ENCODE assay signal across 10 cellular contexts in genomic region chr4:140078366-140078765, GRCh38.
DNase-seq lines count a peak whose midpoint lies in the region; ATAC-seq, FAIRE-seq and TF ChIP-seq lines count a peak whose summit lies in the region.
"Had no signal": no experiment of that assay in that cellular context is flagged by ENCODE, and none has a peak within 500 bp of the region (broad histone marks: within the 10 kb centered on the region; RNA-seq: fewer than 3 reads in every experiment).

No MANE protein-coding gene starts in this region.

- H3K9me3 ChIP-seq in right cardiac atrium (ENCODE audit: control insufficient read depth, low read length), result no peaks in the 10 kb centered on the region
- H3K9me3 ChIP-seq in gastrocnemius medialis, result no peaks in the 10 kb centered on the region
- H3K9me3 ChIP-seq: sigmoid colon had no signal

- H3K4me3 ChIP-seq in right cardiac atrium (ENCODE audit: low read length) (no peak overlapping the region), gastrocnemius medialis (peak overlapping the region in 1 of 4 donors; percentile 33)
- H3K4me3 ChIP-seq: sigmoid colon had no signal

- TF ChIP-seq CTCF in gastrocnemius medialis (IDR thresholded peaks at IDR 0.05 in 4 of 5, conservative IDR thresholded peaks at IDR 0.05 in 1 of 5), result no peak
- no peak for TF ChIP-seq CTCF in foreskin keratinocyte (conservative IDR thresholded peaks at IDR 0.05)

- no peaks in the 10 kb centered on the region for H3K4me1 ChIP-seq in right cardiac atrium (ENCODE audit: control insufficient read depth, insufficient read depth, low read length)
- peaks cover 21 to 23% of the 10 kb centered on the region in 2 donors for H3K4me1 ChIP-seq in gastrocnemius medialis
- H3K4me1 ChIP-seq in foreskin keratinocyte, result no peaks in the 10 kb centered on the region

- H3K27ac ChIP-seq in right cardiac atrium (ENCODE audit: low read length) (no peak overlapping the region), gastrocnemius medialis (peak overlapping the region; percentile 21 to 84 (median 46)), foreskin keratinocyte (no peak overlapping the region)
- H3K27ac ChIP-seq: sigmoid colon had no signal

- WGBS in right cardiac atrium, result 38% methylated on average over 2 of the region's 2 CpGs

- in situ Hi-C loops in gastrocnemius medialis (cut with MboI; ENCODE audit: low sequenced_read_pairs in 4 of 4), result no loop called here

- H3K36me3 ChIP-seq in gastrocnemius medialis, result no peaks in the 10 kb centered on the region
- H3K36me3 ChIP-seq: sigmoid colon had no signal

- no peak for TF ChIP-seq POLR2A in gastrocnemius medialis (IDR thresholded peaks at IDR 0.05)

- intact Hi-C loops in right cardiac atrium (cut with DNase I) (no loop called here), gastrocnemius medialis (cut with DNase I; ENCODE audit: low total_unique reads) (no loop called here)

- DNase-seq in HTR-8/SVneo (ENCODE audit: insufficient read length, low spot score) (peak; percentile 54), OCI-M1 (lab: John Stamatoyannopoulos, UW) (peak; percentile 34), right cardiac atrium (peak in 2 of 3 donors; percentile 48 to 70), gastrocnemius medialis (peak; percentile 60 to 73), foreskin keratinocyte (no peak), superior temporal gyrus (ENCODE audit: extremely low spot score) (no peak), NOMO-1 treated with DMSO at 0.1 percent for 48 hours (lab: John Stamatoyannopoulos, UW; ENCODE audit: unreplicated experiment) (no peak)
- DNase-seq: activated CD4-positive, alpha-beta T cell treated with anti-CD3 and anti-CD28 coated beads for 36 hours; NK-92 treated with Interleukin-12 subunit alpha and Interleukin-12 subunit beta, amount 100 ng/mL, for 24 hours; sigmoid colon had no signal

- FAIRE-seq in HTR-8/SVneo (lab: Jason Lieb, UNC), result peak; percentile 20

- H3K27me3 ChIP-seq in right cardiac atrium (ENCODE audit: control insufficient read depth, insufficient read depth) (no peaks in the 10 kb centered on the region), gastrocnemius medialis (no peaks in the 10 kb centered on the region), foreskin keratinocyte (no peaks in the 10 kb centered on the region)
- H3K27me3 ChIP-seq: sigmoid colon had no signal

- ATAC-seq in right cardiac atrium, result peak; percentile 72 to 80
- ATAC-seq in gastrocnemius medialis, result peak; percentile 96 to 100
- no peak for ATAC-seq in foreskin keratinocyte
- ATAC-seq: activated CD4-positive, alpha-beta T cell treated with anti-CD3 and anti-CD28 coated beads for 36 hours had no signal

Comparison
In these comparisons a context has a peak if more than half of its experiments do, and no peak if none do; other contexts are left out.
1. DNase-seq: peak in HTR-8/SVneo (single experiment), OCI-M1 (single experiment), right cardiac atrium (2 of 3) and gastrocnemius medialis (2 of 2); none in foreskin keratinocyte (0 of 2), superior temporal gyrus (single experiment) and NOMO-1 treated with DMSO at 0.1 percent for 48 hours (single experiment).
2. H3K27ac ChIP-seq: peak in gastrocnemius medialis (4 of 4); none in right cardiac atrium (single experiment) and foreskin keratinocyte (single experiment).